12 cellular contexts compared by ENCODE assay signal in the genomic region with DNA sequence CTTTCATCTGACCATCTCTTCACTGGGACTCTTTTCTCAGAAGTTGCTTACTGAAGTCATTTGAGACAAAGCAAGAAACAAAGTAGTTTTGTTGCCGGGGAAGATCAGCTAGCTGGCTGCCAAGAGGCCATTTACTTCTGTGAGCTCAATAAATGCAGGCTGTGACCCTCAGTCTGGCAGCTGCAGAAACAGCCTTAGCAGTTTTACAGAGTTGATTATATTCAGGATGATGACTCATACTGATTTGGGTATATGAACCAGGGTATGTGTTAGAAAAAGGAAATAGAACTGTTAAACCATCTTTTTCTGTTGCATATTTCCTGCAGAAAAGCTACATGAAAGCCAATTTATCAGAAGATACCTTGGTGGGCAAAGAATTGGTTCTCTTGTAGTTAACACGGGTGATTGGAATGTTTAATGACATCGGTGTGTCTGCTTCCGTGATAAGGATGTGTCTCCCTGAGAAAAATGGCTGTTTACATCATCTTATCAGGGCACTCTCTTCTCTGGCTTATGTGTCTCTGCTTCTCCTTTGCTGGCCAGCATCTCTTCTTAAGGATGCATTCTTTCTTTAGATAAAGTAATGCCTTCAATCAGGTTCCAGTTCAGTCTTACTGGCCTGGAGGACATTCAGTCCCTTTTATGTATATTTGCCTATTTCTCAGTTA. TPM values are rescaled to one million over a fixed set of nuclear protein-coding genes. Genes with fewer than 3 reads are reported as not detected.
A peak's percentile ranks its signal among the peaks of the same experiment; 100 is the strongest.
DNase-seq lines count a peak whose midpoint lies in the region; ATAC-seq and TF ChIP-seq lines count a peak whose summit lies in the region.
"Had no signal": no experiment of that assay in that cellular context is flagged by ENCODE, and none has a peak within 500 bp of the region (broad histone marks: within the 10 kb centered on the region; RNA-seq: fewer than 3 reads in every experiment).

No MANE protein-coding gene starts in this region.

- whole genome bisulfite sequencing in esophagus squamous epithelium, 2 donors, result 23 to 38% methylated on average over 4 of the region's 4 CpGs

- H3K4me1 Mint-ChIP-seq in endothelial cell (ENCODE audit: unreplicated experiment), result no peaks in the 10 kb centered on the region
- H3K4me1 Mint-ChIP-seq in stimulated activated naive CD8-positive, alpha-beta T cell treated with anti-CD3 and anti-CD28 coated beads, Interleukin-15, amount 100 ng/mL, for 72 hours, result no peaks in the 10 kb centered on the region

- DNase-seq in ELF-1 (ENCODE audit: low read depth, low spot score) (peak; percentile 35), NCI-H69 (lab: John Stamatoyannopoulos, UW) (peak; percentile 75), esophagus squamous epithelium (lab: John Stamatoyannopoulos, UW) (no peak), pulmonary artery endothelial cell (ENCODE audit: low read depth, low spot score) (peak; percentile 8), glomerular visceral epithelial cell (ENCODE audit: extremely low spot score) (no peak), endothelial cell (ENCODE audit: low spot score) (no peak), retina (no peak)
- DNase-seq in stimulated activated naive CD8-positive, alpha-beta T cell treated with anti-CD3 and anti-CD28 coated beads, Interleukin-15, amount 100 ng/mL, for 72 hours, result no peak
- DNase-seq: H7, NCI-H1092 treated with DMSO at 0.1 percent for 48 hours had no signal

- TF ChIP-seq CTCF in esophagus squamous epithelium (IDR thresholded peaks at IDR 0.05) (no peak), endothelial cell (IDR thresholded peaks at IDR 0.05; ENCODE audit: unreplicated experiment) (no peak)

- H3K9me3 ChIP-seq in esophagus squamous epithelium, result no peaks in the 10 kb centered on the region
- H3K9me3 ChIP-seq: adrenal gland had no signal

- H3K27ac ChIP-seq in esophagus squamous epithelium, result peak overlapping the region in 3 of 4 donors; percentile 2 to 33 (median 10)
- H3K27ac ChIP-seq: adrenal gland, VCaP had no signal

- no peaks in the 10 kb centered on the region for H3K9me3 Mint-ChIP-seq in endothelial cell (ENCODE audit: unreplicated experiment)
- H3K9me3 Mint-ChIP-seq in stimulated activated naive CD8-positive, alpha-beta T cell treated with anti-CD3 and anti-CD28 coated beads, Interleukin-15, amount 100 ng/mL, for 72 hours, result peaks cover 4 to 7% of the 10 kb centered on the region in 2 donors

- TF ChIP-seq POLR2A in esophagus squamous epithelium (IDR thresholded peaks at IDR 0.05), result no peak

- H3K4me1 ChIP-seq in esophagus squamous epithelium, result peaks cover 0 to 51% (median 28%) of the 10 kb centered on the region in 3 donors
- H3K4me1 ChIP-seq: adrenal gland had no signal

- H3K27ac Mint-ChIP-seq in endothelial cell (ENCODE audit: unreplicated experiment), result no peak overlapping the region
- H3K27ac Mint-ChIP-seq in stimulated activated naive CD8-positive, alpha-beta T cell treated with anti-CD3 and anti-CD28 coated beads, Interleukin-15, amount 100 ng/mL, for 72 hours, result no peak overlapping the region

- no peaks in the 10 kb centered on the region for H3K27me3 ChIP-seq in esophagus squamous epithelium
- H3K27me3 ChIP-seq: adrenal gland had no signal

- H3K27me3 Mint-ChIP-seq in endothelial cell (ENCODE audit: unreplicated experiment), result no peaks in the 10 kb centered on the region
- H3K27me3 Mint-ChIP-seq in stimulated activated naive CD8-positive, alpha-beta T cell treated with anti-CD3 and anti-CD28 coated beads, Interleukin-15, amount 100 ng/mL, for 72 hours, result no peaks in the 10 kb centered on the region

- no peaks in the 10 kb centered on the region for H3K36me3 ChIP-seq in esophagus squamous epithelium
- H3K36me3 ChIP-seq: adrenal gland had no signal

- no peaks in the 10 kb centered on the region for H3K36me3 Mint-ChIP-seq in endothelial cell (ENCODE audit: low read depth, unreplicated experiment)

- ATAC-seq in stimulated activated naive CD8-positive, alpha-beta T cell treated with anti-CD3 and anti-CD28 coated beads, Interleukin-15, amount 100 ng/mL, for 72 hours, result no peak

- H3K4me3 ChIP-seq in esophagus squamous epithelium, result no peak overlapping the region
- H3K4me3 ChIP-seq: adrenal gland had no signal

- intact Hi-C loops in esophagus squamous epithelium (cut with DNase I), result no loop called here

- no peak overlapping the region for H3K4me3 Mint-ChIP-seq in endothelial cell (ENCODE audit: unreplicated experiment)
- H3K4me3 Mint-ChIP-seq in stimulated activated naive CD8-positive, alpha-beta T cell treated with anti-CD3 and anti-CD28 coated beads, Interleukin-15, amount 100 ng/mL, for 72 hours, result no peak overlapping the region

RNA-seq across cellular contexts. Expression of gene FIBIN, which starts 18.5 kb away (rescaled TPM):
- total RNA-seq in esophagus squamous epithelium (10 to 100 TPM in 1 of 4 donors, 1 to 10 TPM in 3; 1.7 to 67.5 (median 6.1) TPM), pulmonary artery endothelial cell (not detected in 2 replicates), endothelial cell (ENCODE audit: unreplicated experiment) (not detected)

RNA-seq across cellular contexts. Expression of gene BBOX1, which starts 28.2 kb away (rescaled TPM):
- total RNA-seq in esophagus squamous epithelium (10 to 100 TPM in 3 of 4 donors, 1 to 10 TPM in 1; 6.0 to 25.9 (median 14.0) TPM), pulmonary artery endothelial cell (not detected in 2 replicates), endothelial cell (ENCODE audit: unreplicated experiment) (not detected)
- total RNA-seq: H7 had no signal

Comparison
In these comparisons a context has a peak if more than half of its experiments do, and no peak if none do; other contexts are left out.
1. DNase-seq: peak in ELF-1 (single experiment), NCI-H69 (single experiment) and pulmonary artery endothelial cell (single experiment); none in esophagus squamous epithelium (single experiment), glomerular visceral epithelial cell (single experiment), endothelial cell (single experiment), retina (single experiment) and stimulated activated naive CD8-positive, alpha-beta T cell treated with anti-CD3 and anti-CD28 coated beads, Interleukin-15, amount 100 ng/mL, for 72 hours (0 of 2).